In genomic region chr9:79477955-79478751, GRCh38 we compare ENCODE assay signal across 8 cellular contexts.
DNase-seq lines count a peak whose midpoint lies in the region; ATAC-seq and TF ChIP-seq lines count a peak whose summit lies in the region.

No MANE protein-coding gene starts in this region.

- H3K36me3 Mint-ChIP-seq in T-cell = no peaks in the 10 kb centered on the region

- WGBS in smooth muscle cell (ENCODE audit: low lambda C conversion rate) = 24% methylated on average over 5 of the region's 5 CpGs
- WGBS in stomach, 5 donors = 56 to 73% (median 70%) methylated on average over 5 of the region's 5 CpGs

- CTCF ChIA-PET in T-cell (lab: Charles Lee) = interaction anchor here in 1 of 2 donors (0.7 kb wide), 1 partner anchor 9 kb away, joined by 3 read pairs; no protein-coding TSS in a partner anchor

- no peaks in the 10 kb centered on the region for H3F3A ChIP-seq in smooth muscle cell (ENCODE audit: low read depth)

- H3K9me3 Mint-ChIP-seq in T-cell = no peaks in the 10 kb centered on the region

- H2AFZ ChIP-seq in smooth muscle cell (ENCODE audit: low read depth) = peak overlapping the region; percentile 12

- H3K27me3 ChIP-seq in smooth muscle cell (ENCODE audit: low read depth) = no peaks in the 10 kb centered on the region
- H3K27me3 ChIP-seq in stomach = no peaks in the 10 kb centered on the region

- H3K4me3 ChIP-seq in smooth muscle cell (no peak overlapping the region), stomach (no peak overlapping the region)

- no peaks in the 10 kb centered on the region for H3K9me3 ChIP-seq in smooth muscle cell (replicated peaks; ENCODE audit: low read depth)
- no peaks in the 10 kb centered on the region for H3K9me3 ChIP-seq in stomach

- no peak overlapping the region for H3K27ac Mint-ChIP-seq in T-cell

- no peak overlapping the region for H3K4me3 Mint-ChIP-seq in T-cell

- DNase-seq in A172 (ENCODE audit: low spot score) (peak; percentile 32), T-cell (peak in 25 of 34 experiments; percentile 2 to 38 (median 16)), fibroblast of gingiva (ENCODE audit: low read depth) (peak; percentile 34), smooth muscle cell (lab: John Stamatoyannopoulos, UW; ENCODE audit: unreplicated experiment) (no peak), stomach (no peak)
- no peak for DNase-seq in effector CD8-positive, alpha-beta T cell (lab: John Stamatoyannopoulos, UW)

- POLR2A ChIA-PET in T-cell (lab: Charles Lee) = interaction anchor here in 1 of 2 donors (0.7 kb wide), 1 partner anchor 110 kb away, joined by 3 read pairs; no protein-coding TSS in a partner anchor

- H3K27me3 Mint-ChIP-seq in T-cell = no peaks in the 10 kb centered on the region

- H3K4me1 ChIP-seq in smooth muscle cell (ENCODE audit: low read depth) = peaks cover 29% of the 10 kb centered on the region
- no peaks in the 10 kb centered on the region for H3K4me1 ChIP-seq in stomach

- TF ChIP-seq EP300 in stomach (IDR thresholded peaks at IDR 0.05) = no peak

- H3K9ac ChIP-seq in smooth muscle cell (ENCODE audit: low read depth) = no peak overlapping the region

- peak overlapping the region; percentile 45 for H3K4me2 ChIP-seq in smooth muscle cell

- ATAC-seq in HG02981 (IDR thresholded peaks at IDR 0.05; ENCODE audit: unreplicated experiment) (peak; percentile 69), T-cell (replicated peaks in 1 of 4) (peak in 2 of 4 experiments; percentile 56 to 60)

- no peak for TF ChIP-seq POLR2A in stomach (IDR thresholded peaks at IDR 0.05)

- no peaks in the 10 kb centered on the region for H3K79me2 ChIP-seq in smooth muscle cell (ENCODE audit: low read depth)

- intact Hi-C loops in stomach (cut with DNase I; ENCODE audit: low total_unique reads) = no loop called here

- H3K27ac ChIP-seq in smooth muscle cell (ENCODE audit: low read depth) (peak overlapping the region; percentile 32), stomach (no peak overlapping the region)

- peaks cover 0 to 5% (median 3%) of the 10 kb centered on the region in 3 donors for H3K4me1 Mint-ChIP-seq in T-cell

- TF ChIP-seq CTCF in GM12873 (IDR thresholded peaks at IDR 0.05; ENCODE audit: insufficient read depth, low read depth, low read length, missing control alignments) (peak; percentile 44), smooth muscle cell (IDR thresholded peaks at IDR 0.05; ENCODE audit: borderline replicate concordance, insufficient read depth, poor library complexity, severe bottlenecking) (peak; percentile 23), stomach (IDR thresholded peaks at IDR 0.05) (no peak)

- H4K20me1 ChIP-seq in smooth muscle cell (ENCODE audit: low read depth) = no peaks in the 10 kb centered on the region

- H3K36me3 ChIP-seq in smooth muscle cell (ENCODE audit: low read depth) (no peaks in the 10 kb centered on the region), stomach (no peaks in the 10 kb centered on the region)

Comparison
In these comparisons a context has a peak if more than half of its experiments do, and no peak if none do; other contexts are left out.
1. DNase-seq: peak in A172 (single experiment), T-cell (25 of 34) and fibroblast of gingiva (single experiment); none in smooth muscle cell (single experiment), effector CD8-positive, alpha-beta T cell (single experiment) and stomach (single experiment).
2. CTCF ChIP-seq: peak in GM12873 (single experiment) and smooth muscle cell (single experiment); none in stomach (0 of 7).